In the genomic region with DNA sequence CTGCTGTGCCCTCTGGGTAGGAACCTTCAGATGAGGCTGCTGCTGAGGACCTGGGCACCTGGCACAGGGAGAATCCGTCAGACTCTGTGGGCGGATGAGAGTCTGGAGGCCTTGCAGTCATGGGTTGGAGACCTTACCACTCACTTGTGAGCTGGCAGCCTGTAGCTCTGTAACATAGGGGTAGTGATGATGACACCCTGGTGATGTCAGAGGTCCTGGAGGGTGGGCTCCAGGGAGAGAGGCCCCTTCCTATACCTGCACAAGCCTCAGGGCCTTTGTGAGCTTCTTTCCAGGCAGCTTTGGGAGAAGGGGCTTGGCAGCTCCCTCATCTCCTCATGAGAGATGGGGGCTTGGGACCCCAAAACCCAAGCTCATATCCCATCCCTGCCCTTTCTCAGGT, we compare ENCODE assay signal across 8 cellular contexts. TPM values are rescaled to one million over a fixed set of nuclear protein-coding genes. Genes with fewer than 3 reads are reported as not detected.
A peak's percentile ranks its signal among the peaks of the same experiment; 100 is the strongest.
DNase-seq lines count a peak whose midpoint lies in the region; ATAC-seq lines count a peak whose summit lies in the region.
"Had no signal": no experiment of that assay in that cellular context is flagged by ENCODE, and none has a peak within 500 bp of the region (broad histone marks: within the 10 kb centered on the region; RNA-seq: fewer than 3 reads in every experiment).

No MANE protein-coding gene starts in this region.

- no peak overlapping the region for H2AFZ ChIP-seq in GM23248

- peak; percentile 53 for DNase-seq in GM23248
- DNase-seq in activated T-helper 2 cell treated with anti-CD3 and anti-CD28 coated beads, Interferon-gamma antibody, Interleukin-2, Interleukin-4, amounts not matched to agents 10 μg/mL and 5 μg/mL and 100 μg/mL, durations not matched to agents 14 hours and 24 hours and 36 hours (ENCODE audit: low spot score), result no peak
- DNase-seq in naive thymus-derived CD8-positive, alpha-beta T cell, result no peak
- DNase-seq in NOMO-1 treated with DMSO at 0.1 percent for 48 hours (lab: John Stamatoyannopoulos, UW; ENCODE audit: unreplicated experiment), result no peak
- DNase-seq in activated effector memory CD4-positive, alpha-beta T cell treated with Interleukin-2 at 50 U/mL for 16 hours, result no peak
- DNase-seq: activated gamma-delta T cell; stimulated activated CD4-positive, alpha-beta T cell treated with anti-CD3 and anti-CD28 coated beads, Interleukin-1b, Interleukin-23, amount 100 ng/mL, for 48 hours had no signal

- no peaks in the 10 kb centered on the region for H3K9me3 ChIP-seq in GM23248 (ENCODE audit: low read depth)

- H4K20me1 ChIP-seq in GM23248 (ENCODE audit: insufficient read depth), result no peaks in the 10 kb centered on the region

- peaks cover 24% of the 10 kb centered on the region for H3K79me2 ChIP-seq in GM23248 (ENCODE audit: insufficient read depth)

- in situ Hi-C loops in GM23248 (cut with MboI), result no loop called here

- no peak overlapping the region for H3K27ac Mint-ChIP-seq in activated T-helper 2 cell treated with anti-CD3 and anti-CD28 coated beads, Interferon-gamma antibody, Interleukin-2, Interleukin-4, amounts not matched to agents 10 μg/mL and 5 μg/mL and 100 μg/mL, durations not matched to agents 14 hours and 24 hours and 36 hours
- H3K27ac Mint-ChIP-seq in naive thymus-derived CD8-positive, alpha-beta T cell, result peak overlapping the region in 9 of 10 donors; percentile 79 to 95 (median 92)

- no peaks in the 10 kb centered on the region for H3K27me3 ChIP-seq in GM23248 (replicated peaks; ENCODE audit: insufficient read depth)

- peak overlapping the region; percentile 82 for H3K4me3 Mint-ChIP-seq in activated T-helper 2 cell treated with anti-CD3 and anti-CD28 coated beads, Interferon-gamma antibody, Interleukin-2, Interleukin-4, amounts not matched to agents 10 μg/mL and 5 μg/mL and 100 μg/mL, durations not matched to agents 14 hours and 24 hours and 36 hours (ENCODE audit: low read depth)
- peak overlapping the region; percentile 76 to 88 (median 84) for H3K4me3 Mint-ChIP-seq in naive thymus-derived CD8-positive, alpha-beta T cell

- H3K36me3 ChIP-seq in GM23248 (ENCODE audit: low read depth), result no peaks in the 10 kb centered on the region

- peaks cover 11% of the 10 kb centered on the region for H3K36me3 Mint-ChIP-seq in activated T-helper 2 cell treated with anti-CD3 and anti-CD28 coated beads, Interferon-gamma antibody, Interleukin-2, Interleukin-4, amounts not matched to agents 10 μg/mL and 5 μg/mL and 100 μg/mL, durations not matched to agents 14 hours and 24 hours and 36 hours (ENCODE audit: low read depth)
- peaks cover 0 to 16% (median 3%) of the 10 kb centered on the region in 3 donors for H3K36me3 Mint-ChIP-seq in naive thymus-derived CD8-positive, alpha-beta T cell

- peak overlapping the region; percentile 87 for H3K4me2 ChIP-seq in GM23248 (ENCODE audit: unreplicated experiment)

- 0 out of 2 replicates have a peak, but pooled peaks cover 6% of the 10 kb centered on the region for H3F3A ChIP-seq in GM23248 (ENCODE audit: insufficient read depth)

- H3K9ac ChIP-seq in GM23248, result peak overlapping the region; percentile 95

- ATAC-seq in naive thymus-derived CD8-positive, alpha-beta T cell, result no peak
- ATAC-seq in GM19452 (IDR thresholded peaks at IDR 0.05; ENCODE audit: unreplicated experiment), result no peak

- H3K27ac ChIP-seq in GM23248, result peak overlapping the region; percentile 90; the same call in 1 of the 2 replicates

- H3K9me3 Mint-ChIP-seq in activated T-helper 2 cell treated with anti-CD3 and anti-CD28 coated beads, Interferon-gamma antibody, Interleukin-2, Interleukin-4, amounts not matched to agents 10 μg/mL and 5 μg/mL and 100 μg/mL, durations not matched to agents 14 hours and 24 hours and 36 hours, result no peaks in the 10 kb centered on the region
- H3K9me3 Mint-ChIP-seq in naive thymus-derived CD8-positive, alpha-beta T cell, result no peaks in the 10 kb centered on the region

- intact Hi-C loops in activated T-helper 2 cell treated with anti-CD3 and anti-CD28 coated beads, Interferon-gamma antibody, Interleukin-2, Interleukin-4, amounts not matched to agents 10 μg/mL and 5 μg/mL and 100 μg/mL, durations not matched to agents 14 hours and 24 hours and 36 hours (cut with micrococcal nuclease), result no loop called here

- WGBS in GM23248 (ENCODE audit: low coverage in 1 of 2, low lambda C conversion rate in 2 of 2, missing lambda C conversion rate in 2 of 2), 2 experiments, result 43 to 51% methylated on average over 2 of the region's 2 CpGs

- peaks cover 23% of the 10 kb centered on the region for H3K4me1 ChIP-seq in GM23248 (ENCODE audit: insufficient read depth)

- POLR2A ChIA-PET in naive thymus-derived CD8-positive, alpha-beta T cell (lab: Charles Lee), result interaction anchor here (0.7 to 4.1 kb wide), 2 partner anchors 12 to 53 kb away, joined by 3 to 20 read pairs; a partner anchor contains a TSS

- no peaks in the 10 kb centered on the region for H3K27me3 Mint-ChIP-seq in activated T-helper 2 cell treated with anti-CD3 and anti-CD28 coated beads, Interferon-gamma antibody, Interleukin-2, Interleukin-4, amounts not matched to agents 10 μg/mL and 5 μg/mL and 100 μg/mL, durations not matched to agents 14 hours and 24 hours and 36 hours (ENCODE audit: low read depth)
- no peaks in the 10 kb centered on the region for H3K27me3 Mint-ChIP-seq in naive thymus-derived CD8-positive, alpha-beta T cell

- H3K9me2 ChIP-seq in GM23248 (ENCODE audit: insufficient read depth), result no peaks in the 10 kb centered on the region

- H3K4me1 Mint-ChIP-seq in activated T-helper 2 cell treated with anti-CD3 and anti-CD28 coated beads, Interferon-gamma antibody, Interleukin-2, Interleukin-4, amounts not matched to agents 10 μg/mL and 5 μg/mL and 100 μg/mL, durations not matched to agents 14 hours and 24 hours and 36 hours (ENCODE audit: low read depth), result peaks cover 23% of the 10 kb centered on the region
- peaks cover 15 to 40% (median 38%) of the 10 kb centered on the region in 4 donors for H3K4me1 Mint-ChIP-seq in naive thymus-derived CD8-positive, alpha-beta T cell

- H3K4me3 ChIP-seq in GM23248, result no peak overlapping the region

RNA-seq across cellular contexts. Expression of a gene that starts 1.6 kb away (rescaled TPM):
- total RNA-seq in GM23248 (2014; rRNA removed; shearing (Covaris generic)), result 13.8 and 26.4 TPM in 2 replicates
- 8.8 and 10.0 TPM in 2 replicates for polyA plus RNA-seq in GM23248 (2016; fragmentation: Nextera tagmentation; extraction: Ambion mirVana)
- 6.8 and 7.9 TPM in 2 replicates for total RNA-seq in activated T-helper 2 cell treated with anti-CD3 and anti-CD28 coated beads, Interferon-gamma antibody, Interleukin-2, Interleukin-4, amounts not matched to agents 10 μg/mL and 5 μg/mL and 100 μg/mL, durations not matched to agents 14 hours and 24 hours and 36 hours
- total RNA-seq in naive thymus-derived CD8-positive, alpha-beta T cell, result 10 to 100 TPM; 16.7 to 17.4 TPM
- polyA plus RNA-seq in naive thymus-derived CD8-positive, alpha-beta T cell, result 10 to 100 TPM; 10.7 to 14.4 (median 10.8) TPM

RNA-seq across cellular contexts. Expression of a gene that starts 3.6 kb away (rescaled TPM):
- total RNA-seq in GM23248 (2014; rRNA removed; shearing (Covaris generic)), result 250 and 306 TPM in 2 replicates
- 187 TPM in 2 replicates for polyA plus RNA-seq in GM23248 (2016; fragmentation: Nextera tagmentation; extraction: Ambion mirVana)
- 334 and 340 TPM in 2 replicates for total RNA-seq in activated T-helper 2 cell treated with anti-CD3 and anti-CD28 coated beads, Interferon-gamma antibody, Interleukin-2, Interleukin-4, amounts not matched to agents 10 μg/mL and 5 μg/mL and 100 μg/mL, durations not matched to agents 14 hours and 24 hours and 36 hours
- total RNA-seq in naive thymus-derived CD8-positive, alpha-beta T cell, result 100 to 1,000 TPM; 318 to 327 TPM
- polyA plus RNA-seq in naive thymus-derived CD8-positive, alpha-beta T cell, result 100 to 1,000 TPM in 2 of 3 donors, 10 to 100 TPM in 1; 81.2 to 180 (median 100) TPM

RNA-seq across cellular contexts. Expression of a gene that starts 36.7 kb away (rescaled TPM):
- total RNA-seq in GM23248 (2014; rRNA removed; shearing (Covaris generic)), result 37.3 and 40.3 TPM in 2 replicates
- polyA plus RNA-seq in GM23248 (2016; fragmentation: Nextera tagmentation; extraction: Ambion mirVana), result 3.4 and 3.5 TPM in 2 replicates
- 23.0 and 24.7 TPM in 2 replicates for total RNA-seq in activated T-helper 2 cell treated with anti-CD3 and anti-CD28 coated beads, Interferon-gamma antibody, Interleukin-2, Interleukin-4, amounts not matched to agents 10 μg/mL and 5 μg/mL and 100 μg/mL, durations not matched to agents 14 hours and 24 hours and 36 hours
- total RNA-seq in naive thymus-derived CD8-positive, alpha-beta T cell, result 10 to 100 TPM; 16.8 to 17.3 TPM
- 1 to 10 TPM; 1.2 to 1.9 (median 1.5) TPM for polyA plus RNA-seq in naive thymus-derived CD8-positive, alpha-beta T cell

RNA-seq across cellular contexts. Expression of a gene that starts 52.7 kb away (rescaled TPM):
- 23.5 and 47.1 TPM in 2 replicates for total RNA-seq in GM23248 (2014; rRNA removed; shearing (Covaris generic))
- 12.2 and 14.1 TPM in 2 replicates for polyA plus RNA-seq in GM23248 (2016; fragmentation: Nextera tagmentation; extraction: Ambion mirVana)
- 70.7 and 75.0 TPM in 2 replicates for total RNA-seq in activated T-helper 2 cell treated with anti-CD3 and anti-CD28 coated beads, Interferon-gamma antibody, Interleukin-2, Interleukin-4, amounts not matched to agents 10 μg/mL and 5 μg/mL and 100 μg/mL, durations not matched to agents 14 hours and 24 hours and 36 hours
- total RNA-seq in naive thymus-derived CD8-positive, alpha-beta T cell, result 10 to 100 TPM; 47.7 to 49.7 TPM
- polyA plus RNA-seq in naive thymus-derived CD8-positive, alpha-beta T cell, result 10 to 100 TPM in 2 of 3 donors, 1 to 10 TPM in 1; 9.0 to 24.9 (median 13.5) TPM

RNA-seq across cellular contexts. Expression of a gene that starts 53.0 kb away (rescaled TPM):
- 10.5 and 15.0 TPM in 2 replicates for total RNA-seq in GM23248 (2014; rRNA removed; shearing (Covaris generic))
- polyA plus RNA-seq in GM23248 (2016; fragmentation: Nextera tagmentation; extraction: Ambion mirVana), result 2.2 and 2.5 TPM in 2 replicates
- total RNA-seq in activated T-helper 2 cell treated with anti-CD3 and anti-CD28 coated beads, Interferon-gamma antibody, Interleukin-2, Interleukin-4, amounts not matched to agents 10 μg/mL and 5 μg/mL and 100 μg/mL, durations not matched to agents 14 hours and 24 hours and 36 hours, result 16.5 and 16.8 TPM in 2 replicates
- total RNA-seq in naive thymus-derived CD8-positive, alpha-beta T cell, result 10 to 100 TPM; 49.4 to 51.7 TPM
- polyA plus RNA-seq in naive thymus-derived CD8-positive, alpha-beta T cell, result 1 to 10 TPM; 3.0 to 6.0 (median 5.3) TPM
